In the genomic region with DNA sequence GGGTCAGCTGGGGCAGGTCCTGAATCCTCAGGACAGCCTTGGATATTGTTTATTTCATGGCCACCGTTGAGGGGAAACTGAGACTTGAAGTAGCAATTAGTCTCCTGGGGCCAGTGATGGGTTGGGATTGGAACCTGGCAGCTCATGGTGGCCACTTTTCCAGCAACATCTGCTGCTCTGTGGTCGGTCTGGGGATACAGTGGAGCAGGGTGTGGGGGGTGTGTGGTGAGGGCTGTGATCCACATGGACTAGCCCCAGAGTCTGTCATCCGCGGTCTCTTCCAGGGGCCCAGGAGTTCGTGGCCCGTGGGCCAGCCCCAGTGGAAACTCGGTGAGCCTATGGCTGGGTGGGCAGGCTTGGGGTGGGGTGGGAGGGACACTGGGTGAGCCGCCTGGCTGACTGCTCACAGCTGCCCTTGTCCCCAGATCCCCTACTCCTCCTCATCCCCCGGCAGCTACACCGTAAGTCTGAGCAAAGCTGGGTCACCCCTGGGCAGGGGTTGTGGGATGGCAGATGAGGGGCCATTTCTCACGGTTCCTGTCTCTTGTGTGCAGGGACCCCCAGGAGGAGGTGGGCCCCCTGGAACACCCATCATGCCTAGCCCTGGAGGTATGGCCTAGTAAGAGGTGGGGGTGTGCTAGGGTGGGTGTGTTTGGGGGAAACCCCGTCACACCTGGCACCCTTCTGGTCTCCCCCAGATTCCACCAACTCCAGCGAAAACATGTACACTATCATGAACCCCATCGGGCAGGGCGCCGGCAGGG, we compare ENCODE assay signal across 11 cellular contexts. TPM values are rescaled to one million over a fixed set of nuclear protein-coding genes. Genes with fewer than 3 reads are reported as not detected.
DNase-seq lines count a peak whose midpoint lies in the region; ATAC-seq and TF ChIP-seq lines count a peak whose summit lies in the region.
"Had no signal": no experiment of that assay in that cellular context is flagged by ENCODE, and none has a peak within 500 bp of the region (broad histone marks: within the 10 kb centered on the region; RNA-seq: fewer than 3 reads in every experiment).

No MANE protein-coding gene starts in this region.

- no peaks in the 10 kb centered on the region for H3K27me3 Mint-ChIP-seq in central memory CD8-positive, alpha-beta T cell
- no peaks in the 10 kb centered on the region for H3K27me3 Mint-ChIP-seq in naive thymus-derived CD8-positive, alpha-beta T cell

- no peak overlapping the region for H3K27ac Mint-ChIP-seq in central memory CD8-positive, alpha-beta T cell (ENCODE audit: low read depth)
- peak overlapping the region in 7 of 10 donors; percentile 20 to 82 (median 41) for H3K27ac Mint-ChIP-seq in naive thymus-derived CD8-positive, alpha-beta T cell

- no peak for DNase-seq in AG04449 (ENCODE audit: low read depth, low spot score)
- DNase-seq in central memory CD8-positive, alpha-beta T cell (ENCODE audit: low spot score in 2 of 2): no peak
- DNase-seq in naive thymus-derived CD8-positive, alpha-beta T cell: peak in 1 of 10 donors; percentile 29
- DNase-seq in activated CD4-positive, alpha-beta T cell treated with anti-CD3 and anti-CD28 coated beads for 4 hours: no peak
- no peak for DNase-seq in MG63
- DNase-seq in NCI-H524 treated with DMSO at 0.1 percent for 48 hours (lab: John Stamatoyannopoulos, UW): no peak
- DNase-seq: NCI-H1417 had no signal

- H3K4me1 ChIP-seq in HUES48 (ENCODE audit: control insufficient read depth, insufficient read depth, low read length): peaks cover 15% of the 10 kb centered on the region

- CTCF ChIA-PET in AG04449 (lab: Yijun Ruan, JAX): interaction anchor here (1.0 to 1.4 kb wide), 3 partner anchors 12 to 45 kb away, joined by 3 to 5 read pairs (median 3); no protein-coding TSS in a partner anchor

- H3K9me3 Mint-ChIP-seq in central memory CD8-positive, alpha-beta T cell: no peaks in the 10 kb centered on the region
- H3K9me3 Mint-ChIP-seq in naive thymus-derived CD8-positive, alpha-beta T cell: no peaks in the 10 kb centered on the region

- peak overlapping the region; percentile 54; the same call in 1 of the 2 replicates for H3K9ac ChIP-seq in HUES48 (ENCODE audit: low read depth, low read length)

- H3K27ac ChIP-seq in HUES48 (ENCODE audit: low read depth, low read length): no peak overlapping the region

- POLR2A ChIA-PET in AG04449 (lab: Yijun Ruan, JAX): no interaction called here
- POLR2A ChIA-PET in naive thymus-derived CD8-positive, alpha-beta T cell (lab: Charles Lee): interaction anchor here (1.0 to 3.0 kb wide), 8 partner anchors 8 to 415 kb away, joined by 3 to 16 read pairs (median 4); a partner anchor contains a TSS

- no peak for TF ChIP-seq CTCF in AG04449 (IDR thresholded peaks at IDR 0.05; ENCODE audit: insufficient read depth, low read length, missing control alignments)

- ATAC-seq in central memory CD8-positive, alpha-beta T cell (replicated peaks; ENCODE audit: extremely low read depth, poor library complexity, severe bottlenecking): no peak
- ATAC-seq in naive thymus-derived CD8-positive, alpha-beta T cell: no peak
- ATAC-seq in GM21526 (IDR thresholded peaks at IDR 0.05; ENCODE audit: low FRiP score, unreplicated experiment): no peak
- ATAC-seq: sciatic nerve had no signal

- H3K27me3 ChIP-seq in HUES48 (ENCODE audit: control insufficient read depth, insufficient read depth, low read length) (no peaks in the 10 kb centered on the region), MG63 (no peaks in the 10 kb centered on the region)

- H3K4me3 ChIP-seq in AG04449 (ENCODE audit: low read depth, low read length): peak overlapping the region; percentile 12; the same call in 1 of the 2 replicates
- peak overlapping the region; percentile 62 for H3K4me3 ChIP-seq in HUES48 (ENCODE audit: low read depth, low read length)
- no peak overlapping the region for H3K4me3 ChIP-seq in MG63

- peaks cover 9% of the 10 kb centered on the region for H3K4me1 Mint-ChIP-seq in central memory CD8-positive, alpha-beta T cell
- H3K4me1 Mint-ChIP-seq in naive thymus-derived CD8-positive, alpha-beta T cell: peaks cover 6 to 39% (median 29%) of the 10 kb centered on the region in 4 donors

- H3K36me3 Mint-ChIP-seq in central memory CD8-positive, alpha-beta T cell (ENCODE audit: insufficient read depth): peaks cover 25% of the 10 kb centered on the region
- H3K36me3 Mint-ChIP-seq in naive thymus-derived CD8-positive, alpha-beta T cell: no peaks in the 10 kb centered on the region

- H3K36me3 ChIP-seq in HUES48 (ENCODE audit: control insufficient read depth, insufficient read depth, low read length) (peaks cover 18% of the 10 kb centered on the region), MG63 (peaks cover 60% of the 10 kb centered on the region)

- H3K4me3 Mint-ChIP-seq in central memory CD8-positive, alpha-beta T cell: peak overlapping the region; percentile 54
- H3K4me3 Mint-ChIP-seq in naive thymus-derived CD8-positive, alpha-beta T cell: peak overlapping the region; percentile 39 to 87 (median 72)

- H3K9me3 ChIP-seq in HUES48 (ENCODE audit: control insufficient read depth, insufficient read depth, low read length) (no peaks in the 10 kb centered on the region), MG63 (no peaks in the 10 kb centered on the region)

RNA-seq across cellular contexts. Expression of a gene that starts 5.5 kb away (rescaled TPM):
- 10 to 100 TPM; 62.5 to 63.7 TPM for total RNA-seq in naive thymus-derived CD8-positive, alpha-beta T cell
- polyA plus RNA-seq in naive thymus-derived CD8-positive, alpha-beta T cell: 10 to 100 TPM; 28.3 to 53.2 (median 40.4) TPM
- 0.40 and 4.4 TPM in 2 replicates for total RNA-seq in MG63 (2014; rRNA removed; shearing (Covaris generic); ENCODE audit: low replicate concordance)

RNA-seq across cellular contexts. Expression of a gene that starts 13.3 kb away (rescaled TPM):
- 10 to 100 TPM; 41.3 to 45.4 TPM for total RNA-seq in naive thymus-derived CD8-positive, alpha-beta T cell
- 10 to 100 TPM; 48.1 to 78.8 (median 61.1) TPM for polyA plus RNA-seq in naive thymus-derived CD8-positive, alpha-beta T cell
- 187 and 203 TPM in 2 replicates for total RNA-seq in MG63 (2014; rRNA removed; shearing (Covaris generic); ENCODE audit: low replicate concordance)

RNA-seq across cellular contexts. Expression of a gene that starts 35.0 kb away (rescaled TPM):
- under 1 TPM; 0.16 to 0.39 TPM for total RNA-seq in naive thymus-derived CD8-positive, alpha-beta T cell
- under 1 TPM in 2 of 3 donors, not detected in 1; 0.13 to 0.26 TPM for polyA plus RNA-seq in naive thymus-derived CD8-positive, alpha-beta T cell
- not detected in 2 replicates for total RNA-seq in MG63 (2014; rRNA removed; shearing (Covaris generic); ENCODE audit: low replicate concordance)
- total RNA-seq: glomerular endothelial cell had no signal

RNA-seq across cellular contexts. Expression of a gene that starts 46.5 kb away (rescaled TPM):
- total RNA-seq in naive thymus-derived CD8-positive, alpha-beta T cell: not detected
- polyA plus RNA-seq in naive thymus-derived CD8-positive, alpha-beta T cell: not detected
- total RNA-seq in MG63 (2014; rRNA removed; shearing (Covaris generic); ENCODE audit: low replicate concordance): 2.3 and 13.1 TPM in 2 replicates

Comparison
In these comparisons a context has a peak if more than half of its experiments do, and no peak if none do; other contexts are left out.
1. RNA of a gene that starts 5.5 kb away (total RNA-seq): 62.5 to 63.7 TPM in naive thymus-derived CD8-positive, alpha-beta T cell; 0.40 to 4.4 TPM in MG63; every median in the first group is over 10 times any median in the second.